In the genomic region with DNA sequence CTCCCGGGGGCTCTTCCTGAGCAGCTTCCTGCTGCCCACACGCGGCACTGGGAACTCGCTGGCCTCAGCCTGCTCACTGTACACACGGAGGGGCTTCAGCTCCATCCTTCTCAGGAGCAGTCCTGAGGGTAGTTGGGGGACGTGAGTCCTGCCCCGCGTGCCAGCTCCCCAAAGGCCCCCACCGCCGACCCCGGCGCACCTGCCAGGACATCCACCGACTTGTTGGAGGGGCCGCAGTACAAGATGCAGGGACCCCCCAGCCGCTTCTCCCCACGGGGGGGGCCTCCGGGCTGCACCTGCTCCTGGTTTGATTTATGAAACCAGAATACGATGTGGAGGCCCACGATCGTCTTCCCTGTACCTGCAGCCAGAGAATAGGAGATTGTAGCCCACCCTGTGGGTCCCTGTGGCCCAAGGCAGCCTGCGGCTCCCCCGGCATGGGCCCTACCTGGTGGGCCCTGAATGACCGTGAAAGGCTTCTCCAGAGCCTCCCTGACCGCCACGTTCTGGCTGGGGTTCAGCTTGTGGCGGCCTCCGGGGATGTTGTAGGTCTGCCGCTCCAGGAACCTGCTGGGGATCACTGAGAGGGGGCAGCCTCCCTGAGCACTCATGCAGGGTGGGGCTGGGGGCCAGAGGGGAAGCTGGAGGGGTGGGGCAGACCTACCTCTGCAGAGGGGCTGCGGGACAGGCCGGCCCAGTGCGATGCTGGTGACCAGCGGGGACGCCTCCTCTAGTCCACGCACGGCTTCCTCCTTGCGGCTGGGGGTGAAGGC, we compare ENCODE assay signal across 7 cellular contexts. TPM values are rescaled to one million over a fixed set of nuclear protein-coding genes. Genes with fewer than 3 reads are reported as not detected.
"Had no signal": no experiment of that assay in that cellular context is flagged by ENCODE, and none has a peak within 500 bp of the region (broad histone marks: within the 10 kb centered on the region; RNA-seq: fewer than 3 reads in every experiment).

No MANE protein-coding gene starts in this region.

- H3K4me2 ChIP-seq: GM23338, KMS-11 had no signal

- H3K27ac ChIP-seq: KMS-11 had no signal

- FAIRE-seq: H1, H54 had no signal

- DNase-seq: H9, HCEC 1CT, KBM-7 had no signal

- H2AFZ ChIP-seq: GM23338 had no signal

- ATAC-seq: GM23338 had no signal

- H3K9ac ChIP-seq: KMS-11 had no signal

- H3K4me3 ChIP-seq: GM23338 had no signal

RNA-seq across cellular contexts. Expression of a gene that starts 24.6 kb away (rescaled TPM):
- polyA plus RNA-seq: GM23338 had no signal
